In genomic region chr5:82259172-82259800, GRCh38 we compare ENCODE assay signal across 8 cellular contexts. TPM values are rescaled to one million over a fixed set of nuclear protein-coding genes. Genes with fewer than 3 reads are reported as not detected.
DNase-seq lines count a peak whose midpoint lies in the region; ATAC-seq and TF ChIP-seq lines count a peak whose summit lies in the region.

No MANE protein-coding gene starts in this region.

- no peaks in the 10 kb centered on the region for H3K79me2 ChIP-seq in mesendoderm (ENCODE audit: control insufficient read depth, insufficient read depth, low read length)

- no peak overlapping the region for H2BK15ac ChIP-seq in mesendoderm (replicated peaks; ENCODE audit: low read depth)

- H2BK5ac ChIP-seq in mesendoderm (ENCODE audit: low read length) = no peak overlapping the region

- no peaks in the 10 kb centered on the region for H3K36me3 ChIP-seq in mesendoderm (ENCODE audit: control insufficient read depth, insufficient read depth, low read length)
- H3K36me3 ChIP-seq in CD8-positive, alpha-beta memory T cell (ENCODE audit: insufficient read depth, low read length) = no peaks in the 10 kb centered on the region

- H3K4me1 ChIP-seq in mesendoderm (ENCODE audit: control insufficient read depth, low read depth, low read length) = no peaks in the 10 kb centered on the region
- no peaks in the 10 kb centered on the region for H3K4me1 ChIP-seq in CD8-positive, alpha-beta memory T cell (ENCODE audit: insufficient read depth, low read length)

- H3K27me3 Mint-ChIP-seq in CD8-positive, alpha-beta memory T cell = peaks cover 0 to 1% of the 10 kb centered on the region in 2 donors

- no peaks in the 10 kb centered on the region for H3K4me1 Mint-ChIP-seq in CD8-positive, alpha-beta memory T cell

- TF ChIP-seq CTCF in astrocyte of the spinal cord (IDR thresholded peaks at IDR 0.05; ENCODE audit: low read depth, low read length) = peak; percentile 53

- no peak overlapping the region for H3K9ac ChIP-seq in mesendoderm (ENCODE audit: low read length)

- H2BK120ac ChIP-seq in mesendoderm (ENCODE audit: low read depth, low read length) = no peak overlapping the region

- H3K4ac ChIP-seq in mesendoderm (ENCODE audit: low read depth, low read length) = no peak overlapping the region

- H2AK5ac ChIP-seq in mesendoderm (ENCODE audit: low read length) = no peak overlapping the region

- DNase-seq in ELR (ENCODE audit: low read depth) (peak; percentile 53), M059J (ENCODE audit: low read depth) (peak; percentile 18), astrocyte of the spinal cord (ENCODE audit: low read depth, low spot score) (peak; percentile 54), mesendoderm (peak; percentile 39), substantia nigra (lab: John Stamatoyannopoulos, UW) (no peak), LoVo (ENCODE audit: low spot score) (no peak)
- no peak for DNase-seq in CD8-positive, alpha-beta memory T cell

- H3K27ac Mint-ChIP-seq in CD8-positive, alpha-beta memory T cell = peak overlapping the region in 1 of 8 donors; percentile 8

- no peak overlapping the region for H3K23ac ChIP-seq in mesendoderm (ENCODE audit: low read length)

- no peaks in the 10 kb centered on the region for H3K79me1 ChIP-seq in mesendoderm (ENCODE audit: low read length)

- H4K5ac ChIP-seq in mesendoderm (ENCODE audit: low read length) = no peak overlapping the region

- H3K27ac ChIP-seq in mesendoderm (ENCODE audit: low read depth, low read length) (no peak overlapping the region), substantia nigra (ENCODE audit: low read depth, low read length, poor library complexity, severe bottlenecking) (no peak overlapping the region)
- H3K27ac ChIP-seq in CD8-positive, alpha-beta memory T cell (ENCODE audit: low read depth, low read length) = no peak overlapping the region

- no peaks in the 10 kb centered on the region for H3K27me3 ChIP-seq in mesendoderm (ENCODE audit: insufficient read depth, low read length, poor library complexity)
- H3K27me3 ChIP-seq in CD8-positive, alpha-beta memory T cell (ENCODE audit: insufficient read depth, low read length, poor library complexity, severe bottlenecking) = no peaks in the 10 kb centered on the region

- no peak overlapping the region for H3K4me3 Mint-ChIP-seq in CD8-positive, alpha-beta memory T cell

- H4K8ac ChIP-seq in mesendoderm (ENCODE audit: low read depth, low read length) = no peak overlapping the region

- H3K4me3 ChIP-seq in astrocyte of the spinal cord (ENCODE audit: low read depth, low read length) (no peak overlapping the region), mesendoderm (ENCODE audit: low read length) (no peak overlapping the region)
- no peak overlapping the region for H3K4me3 ChIP-seq in CD8-positive, alpha-beta memory T cell (ENCODE audit: low read length)

- in situ Hi-C loops in astrocyte of the spinal cord (cut with HindIII; ENCODE audit: low sequenced_read_pairs) = no loop called here

- H3K36me3 Mint-ChIP-seq in CD8-positive, alpha-beta memory T cell = peaks cover 0 to 1% (median 0%) of the 10 kb centered on the region in 3 donors

- no CpG with 5 or more reads among the region's 3 CpGs for whole genome bisulfite sequencing in mesendoderm (ENCODE audit: extremely low coverage, insufficient coverage, low lambda C conversion rate)

- no peaks in the 10 kb centered on the region for H3K9me3 Mint-ChIP-seq in CD8-positive, alpha-beta memory T cell

- no peak for ATAC-seq in GM19023 (IDR thresholded peaks at IDR 0.05; ENCODE audit: unreplicated experiment)

- CTCF ChIA-PET in CD8-positive, alpha-beta memory T cell (lab: Charles Lee) = interaction anchor here (1.1 kb wide), 1 partner anchor 11 kb away, joined by 5 read pairs; no protein-coding TSS in a partner anchor

- H3K18ac ChIP-seq in mesendoderm (ENCODE audit: low read length) = no peak overlapping the region

- H3K4me2 ChIP-seq in mesendoderm (ENCODE audit: low read length) = no peak overlapping the region

- no peak overlapping the region for H3K56ac ChIP-seq in mesendoderm (ENCODE audit: low read length)

- no peaks in the 10 kb centered on the region for H3K9me3 ChIP-seq in CD8-positive, alpha-beta memory T cell (ENCODE audit: low read length)

- POLR2A ChIA-PET in CD8-positive, alpha-beta memory T cell (lab: Charles Lee) = no interaction called here

RNA-seq across cellular contexts. Expression of gene RPS23, which starts 18.9 kb away (rescaled TPM):
- total RNA-seq in M059J (2014; rRNA removed; shearing (Covaris generic)) = 2,299 and 2,313 TPM in 2 replicates
- 4,570 TPM for polyA plus RNA-seq in mesendoderm (2013, experiment 1 of 2)
- polyA plus RNA-seq in mesendoderm (2013, experiment 2 of 2) = 4,487 TPM
- total RNA-seq in CD8-positive, alpha-beta memory T cell = 1,000 to 10,000 TPM; 2,179 to 2,206 TPM
- 2,576 TPM for polyA plus RNA-seq in CD8-positive, alpha-beta memory T cell

Comparison
In these comparisons a context has a peak if more than half of its experiments do, and no peak if none do; other contexts are left out.
1. DNase-seq: peak in ELR (single experiment), M059J (single experiment), astrocyte of the spinal cord (single experiment) and mesendoderm (single experiment); none in substantia nigra (0 of 49), LoVo (single experiment) and CD8-positive, alpha-beta memory T cell (0 of 5).